In genomic region chr10:102399217-102400021, GRCh38 we compare ENCODE assay signal across 1 cellular context.
TF ChIP-seq lines count a peak whose summit lies in the region.

No MANE protein-coding gene starts in this region.

TF ChIP-seq in GM12878, 131 proteins besides CTCF, POLR2A, EP300 and RAD21 (continued from another document):
- TF ChIP-seq, protein P1, sequence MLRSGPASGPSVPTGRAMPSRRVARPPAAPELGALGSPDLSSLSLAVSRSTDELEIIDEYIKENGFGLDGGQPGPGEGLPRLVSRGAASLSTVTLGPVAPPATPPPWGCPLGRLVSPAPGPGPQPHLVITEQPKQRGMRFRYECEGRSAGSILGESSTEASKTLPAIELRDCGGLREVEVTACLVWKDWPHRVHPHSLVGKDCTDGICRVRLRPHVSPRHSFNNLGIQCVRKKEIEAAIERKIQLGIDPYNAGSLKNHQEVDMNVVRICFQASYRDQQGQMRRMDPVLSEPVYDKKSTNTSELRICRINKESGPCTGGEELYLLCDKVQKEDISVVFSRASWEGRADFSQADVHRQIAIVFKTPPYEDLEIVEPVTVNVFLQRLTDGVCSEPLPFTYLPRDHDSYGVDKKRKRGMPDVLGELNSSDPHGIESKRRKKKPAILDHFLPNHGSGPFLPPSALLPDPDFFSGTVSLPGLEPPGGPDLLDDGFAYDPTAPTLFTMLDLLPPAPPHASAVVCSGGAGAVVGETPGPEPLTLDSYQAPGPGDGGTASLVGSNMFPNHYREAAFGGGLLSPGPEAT (IDR thresholded peaks at IDR 0.05; ENCODE audit: low read depth): 0 out of 2 replicates have a peak, but pooled peaks have one; percentile 37
- TF ChIP-seq CBX5 (IDR thresholded peaks at IDR 0.05; ENCODE audit: low read depth): no peak
- peak; percentile 87 for TF ChIP-seq NR2F1 (conservative IDR thresholded peaks at IDR 0.05)
- TF ChIP-seq, protein P2, sequence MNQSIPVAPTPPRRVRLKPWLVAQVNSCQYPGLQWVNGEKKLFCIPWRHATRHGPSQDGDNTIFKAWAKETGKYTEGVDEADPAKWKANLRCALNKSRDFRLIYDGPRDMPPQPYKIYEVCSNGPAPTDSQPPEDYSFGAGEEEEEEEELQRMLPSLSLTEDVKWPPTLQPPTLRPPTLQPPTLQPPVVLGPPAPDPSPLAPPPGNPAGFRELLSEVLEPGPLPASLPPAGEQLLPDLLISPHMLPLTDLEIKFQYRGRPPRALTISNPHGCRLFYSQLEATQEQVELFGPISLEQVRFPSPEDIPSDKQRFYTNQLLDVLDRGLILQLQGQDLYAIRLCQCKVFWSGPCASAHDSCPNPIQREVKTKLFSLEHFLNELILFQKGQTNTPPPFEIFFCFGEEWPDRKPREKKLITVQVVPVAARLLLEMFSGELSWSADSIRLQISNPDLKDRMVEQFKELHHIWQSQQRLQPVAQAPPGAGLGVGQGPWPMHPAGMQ (IDR thresholded peaks at IDR 0.05; ENCODE audit: borderline replicate concordance): no peak
- TF ChIP-seq, protein P3, sequence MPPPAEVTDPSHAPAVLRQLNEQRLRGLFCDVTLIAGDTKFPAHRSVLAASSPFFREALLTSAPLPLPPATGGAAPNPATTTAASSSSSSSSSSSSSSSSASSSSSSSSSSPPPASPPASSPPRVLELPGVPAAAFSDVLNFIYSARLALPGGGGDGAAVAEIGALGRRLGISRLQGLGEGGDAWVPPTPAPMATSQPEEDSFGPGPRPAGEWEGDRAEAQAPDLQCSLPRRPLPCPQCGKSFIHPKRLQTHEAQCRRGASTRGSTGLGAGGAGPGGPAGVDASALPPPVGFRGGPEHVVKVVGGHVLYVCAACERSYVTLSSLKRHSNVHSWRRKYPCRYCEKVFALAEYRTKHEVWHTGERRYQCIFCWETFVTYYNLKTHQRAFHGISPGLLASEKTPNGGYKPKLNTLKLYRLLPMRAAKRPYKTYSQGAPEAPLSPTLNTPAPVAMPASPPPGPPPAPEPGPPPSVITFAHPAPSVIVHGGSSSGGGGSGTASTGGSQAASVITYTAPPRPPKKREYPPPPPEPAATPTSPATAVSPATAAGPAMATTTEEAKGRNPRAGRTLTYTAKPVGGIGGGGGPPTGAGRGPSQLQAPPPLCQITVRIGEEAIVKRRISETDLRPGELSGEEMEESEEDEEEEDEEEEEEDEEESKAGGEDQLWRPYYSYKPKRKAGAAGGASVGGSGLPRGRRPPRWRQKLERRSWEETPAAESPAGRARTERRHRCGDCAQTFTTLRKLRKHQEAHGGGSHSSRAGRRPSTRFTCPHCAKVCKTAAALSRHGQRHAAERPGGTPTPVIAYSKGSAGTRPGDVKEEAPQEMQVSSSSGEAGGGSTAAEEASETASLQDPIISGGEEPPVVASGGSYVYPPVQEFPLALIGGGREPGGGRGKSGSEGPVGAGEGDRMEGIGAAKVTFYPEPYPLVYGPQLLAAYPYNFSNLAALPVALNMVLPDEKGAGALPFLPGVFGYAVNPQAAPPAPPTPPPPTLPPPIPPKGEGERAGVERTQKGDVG (CRISPR knock-in tag; IDR thresholded peaks at IDR 0.05): no peak
- TF ChIP-seq, protein P4, sequence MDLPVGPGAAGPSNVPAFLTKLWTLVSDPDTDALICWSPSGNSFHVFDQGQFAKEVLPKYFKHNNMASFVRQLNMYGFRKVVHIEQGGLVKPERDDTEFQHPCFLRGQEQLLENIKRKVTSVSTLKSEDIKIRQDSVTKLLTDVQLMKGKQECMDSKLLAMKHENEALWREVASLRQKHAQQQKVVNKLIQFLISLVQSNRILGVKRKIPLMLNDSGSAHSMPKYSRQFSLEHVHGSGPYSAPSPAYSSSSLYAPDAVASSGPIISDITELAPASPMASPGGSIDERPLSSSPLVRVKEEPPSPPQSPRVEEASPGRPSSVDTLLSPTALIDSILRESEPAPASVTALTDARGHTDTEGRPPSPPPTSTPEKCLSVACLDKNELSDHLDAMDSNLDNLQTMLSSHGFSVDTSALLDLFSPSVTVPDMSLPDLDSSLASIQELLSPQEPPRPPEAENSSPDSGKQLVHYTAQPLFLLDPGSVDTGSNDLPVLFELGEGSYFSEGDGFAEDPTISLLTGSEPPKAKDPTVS (IDR thresholded peaks at IDR 0.05; ENCODE audit: low read depth, low read length): no peak
- TF ChIP-seq POLR2AphosphoS2 (IDR thresholded peaks at IDR 0.05; ENCODE audit: low read depth, low read length): peak; percentile 90
- no peak; the same call in none of the 2 replicates for TF ChIP-seq HDGF (IDR thresholded peaks at IDR 0.05)
- TF ChIP-seq ZZZ3 (IDR thresholded peaks at IDR 0.05; ENCODE audit: control insufficient read depth, insufficient read length, low read depth): no peak
- TF ChIP-seq ZNF622 (IDR thresholded peaks at IDR 0.05): no peak
- TF ChIP-seq SIN3A (IDR thresholded peaks at IDR 0.05; ENCODE audit: low read depth, low read length): no peak
- TF ChIP-seq SMC3 (IDR thresholded peaks at IDR 0.05; ENCODE audit: borderline replicate concordance, low read length): peak; percentile 80
- TF ChIP-seq NRF1 (conservative IDR thresholded peaks at IDR 0.05; ENCODE audit: low read depth, low read length): peak; percentile 25; the same call in 1 of the 2 replicates
- TF ChIP-seq POLR2AphosphoS5 (IDR thresholded peaks at IDR 0.05; ENCODE audit: low read length): peak; percentile 73
- TF ChIP-seq ATF3 (IDR thresholded peaks at IDR 0.05; ENCODE audit: borderline replicate concordance, extremely low read depth, low read depth, low read length): no peak
- 0 out of 2 replicates have a peak, but pooled peaks have one; percentile 41 for TF ChIP-seq TARDBP (IDR thresholded peaks at IDR 0.05; ENCODE audit: borderline replicate concordance)
- TF ChIP-seq SIX5 (IDR thresholded peaks at IDR 0.05; ENCODE audit: low read depth, low read length, severe bottlenecking): no peak
- TF ChIP-seq RAD51 (IDR thresholded peaks at IDR 0.05): no peak
- no peak for TF ChIP-seq PBX3 (IDR thresholded peaks at IDR 0.05; ENCODE audit: insufficient replicate concordance, low read depth, low read length)
- peak; percentile 89 for TF ChIP-seq MXI1 (IDR thresholded peaks at IDR 0.05; ENCODE audit: low read depth, low read length)
- no peak for TF ChIP-seq BRCA1 (IDR thresholded peaks at IDR 0.05; ENCODE audit: low read depth, low read length)
- TF ChIP-seq SREBF2 (IDR thresholded peaks at IDR 0.05; ENCODE audit: low read length): no peak
- no peak for TF ChIP-seq PAX8 (IDR thresholded peaks at IDR 0.05)
- peak; percentile 94 for TF ChIP-seq CREM (IDR thresholded peaks at IDR 0.05; ENCODE audit: low read depth)
- no peak for TF ChIP-seq EZH2 (IDR thresholded peaks at IDR 0.05; ENCODE audit: borderline replicate concordance, control insufficient read depth, low read depth, low read length)
- TF ChIP-seq SPI1 (IDR thresholded peaks at IDR 0.05; ENCODE audit: borderline replicate concordance, insufficient read depth, low read depth, low read length): no peak
- TF ChIP-seq POU2F2 (IDR thresholded peaks at IDR 0.05; ENCODE audit: borderline replicate concordance, low read depth, low read length): peak; percentile 54; the same call in 2 of the 3 replicates
- no peak for TF ChIP-seq CBFB (IDR thresholded peaks at IDR 0.05; ENCODE audit: low read depth)
- peak; percentile 60; the same call in 1 of the 2 replicates for TF ChIP-seq ZBED1 (IDR thresholded peaks at IDR 0.05; ENCODE audit: borderline replicate concordance)
- TF ChIP-seq WRNIP1 (IDR thresholded peaks at IDR 0.05; ENCODE audit: borderline replicate concordance, low read depth, low read length): no peak
- TF ChIP-seq NFXL1 (IDR thresholded peaks at IDR 0.05; ENCODE audit: borderline replicate concordance): no peak
- TF ChIP-seq HCFC1 (IDR thresholded peaks at IDR 0.05; ENCODE audit: low read length): peak; percentile 42; the same call in 1 of the 2 replicates
- TF ChIP-seq IRF4 (IDR thresholded peaks at IDR 0.05; ENCODE audit: low read depth, low read length): no peak
- no peak for TF ChIP-seq JUND (IDR thresholded peaks at IDR 0.05; ENCODE audit: low read depth, low read length)
- TF ChIP-seq BMI1 (IDR thresholded peaks at IDR 0.05; ENCODE audit: borderline replicate concordance): no peak
- TF ChIP-seq TAF1 (IDR thresholded peaks at IDR 0.05; ENCODE audit: borderline replicate concordance, low read depth, low read length): no peak
- no peak for TF ChIP-seq CBX3 (IDR thresholded peaks at IDR 0.05; ENCODE audit: borderline replicate concordance, low read depth)
- TF ChIP-seq, protein P5, sequence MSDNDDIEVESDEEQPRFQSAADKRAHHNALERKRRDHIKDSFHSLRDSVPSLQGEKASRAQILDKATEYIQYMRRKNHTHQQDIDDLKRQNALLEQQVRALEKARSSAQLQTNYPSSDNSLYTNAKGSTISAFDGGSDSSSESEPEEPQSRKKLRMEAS (IDR thresholded peaks at IDR 0.05; ENCODE audit: low read depth, low read length): peak; percentile 57
- TF ChIP-seq, protein P6, sequence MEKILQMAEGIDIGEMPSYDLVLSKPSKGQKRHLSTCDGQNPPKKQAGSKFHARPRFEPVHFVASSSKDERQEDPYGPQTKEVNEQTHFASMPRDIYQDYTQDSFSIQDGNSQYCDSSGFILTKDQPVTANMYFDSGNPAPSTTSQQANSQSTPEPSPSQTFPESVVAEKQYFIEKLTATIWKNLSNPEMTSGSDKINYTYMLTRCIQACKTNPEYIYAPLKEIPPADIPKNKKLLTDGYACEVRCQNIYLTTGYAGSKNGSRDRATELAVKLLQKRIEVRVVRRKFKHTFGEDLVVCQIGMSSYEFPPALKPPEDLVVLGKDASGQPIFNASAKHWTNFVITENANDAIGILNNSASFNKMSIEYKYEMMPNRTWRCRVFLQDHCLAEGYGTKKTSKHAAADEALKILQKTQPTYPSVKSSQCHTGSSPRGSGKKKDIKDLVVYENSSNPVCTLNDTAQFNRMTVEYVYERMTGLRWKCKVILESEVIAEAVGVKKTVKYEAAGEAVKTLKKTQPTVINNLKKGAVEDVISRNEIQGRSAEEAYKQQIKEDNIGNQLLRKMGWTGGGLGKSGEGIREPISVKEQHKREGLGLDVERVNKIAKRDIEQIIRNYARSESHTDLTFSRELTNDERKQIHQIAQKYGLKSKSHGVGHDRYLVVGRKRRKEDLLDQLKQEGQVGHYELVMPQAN (conservative IDR thresholded peaks at IDR 0.05): peak; percentile 85
- no peak for TF ChIP-seq SMAD1 (IDR thresholded peaks at IDR 0.05; ENCODE audit: low read depth, partially characterized antibody)
- no peak for TF ChIP-seq ZBTB40 (IDR thresholded peaks at IDR 0.05; ENCODE audit: borderline replicate concordance)
- TF ChIP-seq NFIC (IDR thresholded peaks at IDR 0.05; ENCODE audit: low read depth, low read length): no peak
- peak; percentile 78 to 80 for TF ChIP-seq EGR1 (IDR thresholded peaks at IDR 0.05; ENCODE audit: borderline replicate concordance in 1 of 2, low read depth in 2 of 2, low read length in 2 of 2)
